In genomic region chr19:49876422-49877019, GRCh38 we compare ENCODE assay signal across 9 cellular contexts. TPM values are rescaled to one million over a fixed set of nuclear protein-coding genes. Genes with fewer than 3 reads are reported as not detected.
DNase-seq lines count a peak whose midpoint lies in the region; ATAC-seq and TF ChIP-seq lines count a peak whose summit lies in the region.
"Had no signal": no experiment of that assay in that cellular context is flagged by ENCODE, and none has a peak within 500 bp of the region (broad histone marks: within the 10 kb centered on the region; RNA-seq: fewer than 3 reads in every experiment).

No MANE protein-coding gene starts in this region.

- H3K27me3 ChIP-seq in colonic mucosa, result no peaks in the 10 kb centered on the region

- TF ChIP-seq CTCF in colonic mucosa (IDR thresholded peaks at IDR 0.05), result no peak

- intact Hi-C loops in activated CD4-positive, alpha-beta T cell treated with anti-CD3 and anti-CD28 coated beads for 36 hours (cut with DNase I, micrococcal nuclease), result loop anchor here (1.0 to 5.0 kb wide), 26 partner anchors 7 to 1514 kb away; partner anchors contain the start of genes ATF5 (in 2 of the 2), FUZ (in 2 of the 2), NUP62 (in 2 of the 2) and VRK3 (in 2 of the 2)
- intact Hi-C loops in colonic mucosa (cut with DNase I), result no loop called here

- H3K27me3 Mint-ChIP-seq in activated CD4-positive, alpha-beta T cell treated with anti-CD3 and anti-CD28 coated beads for 36 hours, result no peaks in the 10 kb centered on the region

- peak overlapping the region; percentile 99 to 100 for H3K9ac ChIP-seq in colonic mucosa (ENCODE audit: low read depth in 2 of 2, low read length in 2 of 2)

- peaks cover 4% of the 10 kb centered on the region for H3K4me1 ChIP-seq in colonic mucosa

- CTCF ChIA-PET in activated CD4-positive, alpha-beta T cell treated with anti-CD3 and anti-CD28 coated beads for 36 hours (lab: Charles Lee), result interaction anchor here (0.6 to 1.7 kb wide), 6 partner anchors 14 to 903 kb away, joined by 3 to 4 read pairs (median 3); partner anchors contain the start of genes ATF5, NUP62 and RPS11

- no peaks in the 10 kb centered on the region for H3K9me3 Mint-ChIP-seq in activated CD4-positive, alpha-beta T cell treated with anti-CD3 and anti-CD28 coated beads for 36 hours (ENCODE audit: low read depth)
- H3K9me3 Mint-ChIP-seq: T-helper 1 cell treated with Interleukin-12 subunit alpha and Interleukin-12 subunit beta and Interleukin-4 antibody, amounts not matched to agents 30 μg/mL and 1 μg/mL, for 36 hours had no signal

- POLR2A ChIA-PET in activated CD4-positive, alpha-beta T cell treated with anti-CD3 and anti-CD28 coated beads for 36 hours (lab: Charles Lee), result interaction anchor here (0.8 to 1.9 kb wide), 5 partner anchors 9 to 236 kb away, joined by 3 to 17 read pairs (median 7); partner anchors contain the start of genes ATF5, NUP62, PNKP and RRAS

- H3K36me3 Mint-ChIP-seq in activated CD4-positive, alpha-beta T cell treated with anti-CD3 and anti-CD28 coated beads for 36 hours (ENCODE audit: low read depth), result peaks cover 22% of the 10 kb centered on the region

- no peaks in the 10 kb centered on the region for H3K36me3 ChIP-seq in colonic mucosa

- peak; percentile 50 for ATAC-seq in HG03432 (IDR thresholded peaks at IDR 0.05; ENCODE audit: unreplicated experiment)
- ATAC-seq in activated CD4-positive, alpha-beta T cell treated with anti-CD3 and anti-CD28 coated beads for 36 hours, result peak; percentile 60
- peak; percentile 72 for ATAC-seq in left lobe of liver

- DNase-seq in Ammon's horn (ENCODE audit: low spot score), result peak; percentile 99
- peak; percentile 61 for DNase-seq in GM19238 (ENCODE audit: insufficient read length, low spot score)
- DNase-seq in NCI-H510A treated with DMSO at 0.1 percent for 48 hours (lab: John Stamatoyannopoulos, UW), result peak; percentile 97
- peak; percentile 99 for DNase-seq in activated CD4-positive, alpha-beta T cell treated with anti-CD3 and anti-CD28 coated beads for 36 hours
- DNase-seq in colonic mucosa, result peak; percentile 97
- peak; percentile 98 for DNase-seq in left lobe of liver (ENCODE audit: low spot score)
- peak; percentile 97 for DNase-seq in stimulated activated CD4-positive, alpha-beta T cell treated with anti-CD3 and anti-CD28 coated beads, Interleukin-2, amount 100 ng/mL, for 4 hours (ENCODE audit: low read depth)

- H3K4me1 Mint-ChIP-seq in activated CD4-positive, alpha-beta T cell treated with anti-CD3 and anti-CD28 coated beads for 36 hours, result peaks cover 31% of the 10 kb centered on the region

- H3K4me3 ChIP-seq in colonic mucosa, result peak overlapping the region; percentile 81

- no peak overlapping the region for H3K27ac Mint-ChIP-seq in activated CD4-positive, alpha-beta T cell treated with anti-CD3 and anti-CD28 coated beads for 36 hours
- H3K27ac Mint-ChIP-seq: T-helper 1 cell treated with Interleukin-12 subunit alpha and Interleukin-12 subunit beta and Interleukin-4 antibody, amounts not matched to agents 30 μg/mL and 1 μg/mL, for 36 hours had no signal

- no peaks in the 10 kb centered on the region for H3K9me3 ChIP-seq in colonic mucosa

- no peak overlapping the region for H3K4me3 Mint-ChIP-seq in activated CD4-positive, alpha-beta T cell treated with anti-CD3 and anti-CD28 coated beads for 36 hours
- H3K4me3 Mint-ChIP-seq: T-helper 1 cell treated with Interleukin-12 subunit alpha and Interleukin-12 subunit beta and Interleukin-4 antibody, amounts not matched to agents 30 μg/mL and 1 μg/mL, for 36 hours had no signal

- H3K27ac ChIP-seq in colonic mucosa, result peak overlapping the region; percentile 97

RNA-seq across cellular contexts. Expression of gene AKT1S1, which starts 0.6 kb away (rescaled TPM):
- 10 to 100 TPM; 16.1 to 20.3 TPM for total RNA-seq in activated CD4-positive, alpha-beta T cell treated with anti-CD3 and anti-CD28 coated beads for 36 hours
- total RNA-seq in colonic mucosa (10 to 100 TPM; 32.7 to 74.9 TPM), left lobe of liver (27.6 TPM)

RNA-seq across cellular contexts. Expression of gene TBC1D17, which starts 1.0 kb away (rescaled TPM):
- total RNA-seq in activated CD4-positive, alpha-beta T cell treated with anti-CD3 and anti-CD28 coated beads for 36 hours, result 10 to 100 TPM; 29.1 to 29.6 TPM
- total RNA-seq in colonic mucosa, result 10 to 100 TPM; 29.4 to 33.7 TPM
- 31.7 TPM for total RNA-seq in left lobe of liver

RNA-seq across cellular contexts. Expression of gene PNKP, which starts 9.1 kb away (rescaled TPM):
- total RNA-seq in activated CD4-positive, alpha-beta T cell treated with anti-CD3 and anti-CD28 coated beads for 36 hours, result 10 to 100 TPM; 59.5 to 65.7 TPM
- 100 to 1,000 TPM in 1 of 2 donors, 10 to 100 TPM in 1; 53.7 to 137 TPM for total RNA-seq in colonic mucosa
- total RNA-seq in left lobe of liver, result 33.7 TPM

RNA-seq across cellular contexts. Expression of gene IL4I1, which starts 20.2 kb away (rescaled TPM):
- total RNA-seq in activated CD4-positive, alpha-beta T cell treated with anti-CD3 and anti-CD28 coated beads for 36 hours, result 10 to 100 TPM; 21.2 to 22.2 TPM
- 1 to 10 TPM; 1.0 to 2.4 TPM for total RNA-seq in colonic mucosa
- 0.13 TPM for total RNA-seq in left lobe of liver

RNA-seq across cellular contexts. Expression of gene PTOV1, which starts 25.6 kb away (rescaled TPM):
- 100 to 1,000 TPM in 1 of 2 experiments, 10 to 100 TPM in 1; 76.9 to 104 TPM for total RNA-seq in activated CD4-positive, alpha-beta T cell treated with anti-CD3 and anti-CD28 coated beads for 36 hours
- total RNA-seq in colonic mucosa, result 100 to 1,000 TPM; 109 to 128 TPM
- total RNA-seq in left lobe of liver, result 86.0 TPM

Comparison
In these comparisons a context has a peak if more than half of its experiments do, and no peak if none do; other contexts are left out.
1. Peak in every context shown above with its lines: DNase-seq, ATAC-seq, H3K4me3 ChIP-seq and H3K27ac ChIP-seq.